ENCODE assay signal across 22 cellular contexts in genomic region chr9:136141716-136142415, GRCh38. TPM values are rescaled to one million over a fixed set of nuclear protein-coding genes. Genes with fewer than 3 reads are reported as not detected.
DNase-seq lines count a peak whose midpoint lies in the region; ATAC-seq, FAIRE-seq and TF ChIP-seq lines count a peak whose summit lies in the region.
"Had no signal": no experiment of that assay in that cellular context is flagged by ENCODE, and none has a peak within 500 bp of the region (broad histone marks: within the 10 kb centered on the region; RNA-seq: fewer than 3 reads in every experiment).

No MANE protein-coding gene starts in this region.

- CTCF ChIA-PET in Panc1 (lab: Charles Lee): interaction anchor here (1.0 kb wide), 1 partner anchor 9 kb away, joined by 6 read pairs; no protein-coding TSS in a partner anchor

- H3K36me3 ChIP-seq in BE2C (no peaks in the 10 kb centered on the region), BLaER1 (no peaks in the 10 kb centered on the region), Panc1 (ENCODE audit: control insufficient read depth, insufficient read depth, low read length) (no peaks in the 10 kb centered on the region), kidney (ENCODE audit: control insufficient read depth in 1 of 2, insufficient read depth in 2 of 2, low read length in 2 of 2) (no peaks in the 10 kb centered on the region)
- H3K36me3 ChIP-seq: SJCRH30 had no signal

- POLR2A ChIA-PET in Panc1 (lab: Charles Lee): no interaction called here

- BruUV-seq in Panc1 (replicated peaks; lab: Mats Ljungman, UMichigan): no TSS peak

- no peaks in the 10 kb centered on the region; the same call in 1 of the 2 replicates for H3K27me3 ChIP-seq in BE2C
- H3K27me3 ChIP-seq in BLaER1: no peaks in the 10 kb centered on the region
- no peaks in the 10 kb centered on the region for H3K27me3 ChIP-seq in Panc1 (ENCODE audit: control insufficient read depth, insufficient read depth, low read length)

- H3K4me3 ChIP-seq in BE2C (ENCODE audit: low read depth, low read length) (no peak overlapping the region), BLaER1 (no peak overlapping the region), Panc1 (ENCODE audit: low read depth in 2 of 2, low read length in 2 of 2) (no peak overlapping the region), kidney (ENCODE audit: low read length in 2 of 2) (no peak overlapping the region)
- H3K4me3 ChIP-seq: SJCRH30 had no signal

- H3K4me2 ChIP-seq in BLaER1: peak overlapping the region; percentile 61

- peak overlapping the region; percentile 1; the same call in 1 of the 2 replicates for H3K9ac ChIP-seq in BLaER1
- no peak overlapping the region for H3K9ac ChIP-seq in kidney (ENCODE audit: low read length in 2 of 2)

- in situ Hi-C loops in Panc1 (cut with HindIII; ENCODE audit: low pct_unique_long_range_greater_than_20kb, low sequenced_read_pairs): no loop called here

- TF ChIP-seq CTCF in BE2C (IDR thresholded peaks at IDR 0.05; ENCODE audit: low read depth, low read length) (no peak), Panc1 (IDR thresholded peaks at IDR 0.05) (no peak), kidney (IDR thresholded peaks at IDR 0.05; ENCODE audit: borderline replicate concordance, extremely low read depth, insufficient read depth) (no peak)

- no peak for FAIRE-seq in kidney (lab: Jason Lieb, UNC)
- FAIRE-seq: GM18507, GM19239, HTR-8/SVneo had no signal

- H4K20me1 ChIP-seq in BLaER1: no peaks in the 10 kb centered on the region

- no peaks in the 10 kb centered on the region for H3K9me3 ChIP-seq in BE2C
- H3K9me3 ChIP-seq in BLaER1: no peaks in the 10 kb centered on the region
- no peaks in the 10 kb centered on the region for H3K9me3 ChIP-seq in Panc1 (ENCODE audit: control insufficient read depth, insufficient read depth, low read depth, low read length)
- H3K9me3 ChIP-seq in kidney (ENCODE audit: control insufficient read depth in 1 of 2, low read length in 2 of 2): no peaks in the 10 kb centered on the region
- H3K9me3 ChIP-seq: SJCRH30 had no signal

- ATAC-seq in Panc1 (peak; percentile 20; the same call in 1 of the 2 replicates), HG02884 (IDR thresholded peaks at IDR 0.05; ENCODE audit: unreplicated experiment) (no peak)

- H3K4me1 ChIP-seq in BE2C: no peaks in the 10 kb centered on the region; the same call in 1 of the 2 replicates
- H3K4me1 ChIP-seq in BLaER1: peaks cover 73% of the 10 kb centered on the region
- H3K4me1 ChIP-seq in Panc1 (ENCODE audit: control insufficient read depth, insufficient read depth, low read length): no peaks in the 10 kb centered on the region
- H3K4me1 ChIP-seq in kidney (ENCODE audit: control insufficient read depth in 1 of 2, insufficient read depth in 1 of 2, low read depth in 1 of 2, low read length in 2 of 2): no peaks in the 10 kb centered on the region

- intact Hi-C loops in Panc1 (cut with micrococcal nuclease; ENCODE audit: unreplicated experiment): no loop called here
- intact Hi-C loops in kidney (cut with DNase I): no loop called here

- 0 out of 2 replicates have a peak overlapping the region, but pooled peaks have one; percentile 18 for H3K27ac ChIP-seq in BLaER1
- no peak overlapping the region for H3K27ac ChIP-seq in Panc1 (ENCODE audit: low read length)
- no peak overlapping the region for H3K27ac ChIP-seq in kidney (ENCODE audit: low read depth in 2 of 2, low read length in 2 of 2)
- H3K27ac ChIP-seq: C4-2B, SJCRH30 had no signal

- peak; percentile 9 for DNase-seq in BE2C
- DNase-seq in Panc1 (ENCODE audit: low read depth, low spot score): no peak
- peak; percentile 74 for DNase-seq in kidney
- DNase-seq in HUDEP-2 (lab: John Stamatoyannopoulos, UW; ENCODE audit: unreplicated experiment in 76 of 76): no peak
- no peak for DNase-seq in NCI-H1105 (lab: John Stamatoyannopoulos, UW)
- DNase-seq: Calu3; CD8-positive, alpha-beta memory T cell; DMS153; GDM1; HCEC 1CT; NCI-H1105 treated with DMSO at 0.1 percent for 48 hours; NCI-H2029 treated with DMSO at 0.1 percent for 48 hours; NCI-H226; NCI-H510A treated with DMSO at 0.1 percent for 48 hours; NCI-H748 treated with DMSO at 0.1 percent for 48 hours; SJCRH30 had no signal

RNA-seq across cellular contexts. Expression of gene TMEM250, which starts 23.2 kb away (rescaled TPM):
- 50.2 TPM for polyA plus RNA-seq in BE2C (2012; ENCODE audit: insufficient read depth, insufficient read length, low read depth)
- total RNA-seq in Panc1 (2021; ENCODE audit: unreplicated experiment): 34.0 TPM
- polyA plus RNA-seq in Panc1 (2012; ENCODE audit: insufficient read length): 41.1 TPM
- 33.1 TPM for total RNA-seq in kidney
- 22.2 TPM for polyA plus RNA-seq in kidney (ENCODE audit: insufficient read depth, low read depth, low replicate concordance)

RNA-seq across cellular contexts. Expression of gene NACC2, which starts 46.8 kb away (rescaled TPM):
- polyA plus RNA-seq in BE2C (2012; ENCODE audit: insufficient read depth, insufficient read length, low read depth): 7.1 TPM
- total RNA-seq in Panc1 (2021; ENCODE audit: unreplicated experiment): 62.0 TPM
- polyA plus RNA-seq in Panc1 (2012; ENCODE audit: insufficient read length): 46.2 TPM
- total RNA-seq in kidney: 30.9 TPM
- polyA plus RNA-seq in kidney (ENCODE audit: insufficient read depth, low read depth, low replicate concordance): 7.1 TPM

Comparison
In these comparisons a context has a peak if more than half of its experiments do, and no peak if none do; other contexts are left out.
1. DNase-seq: peak in BE2C (single experiment) and kidney (single experiment); none in Panc1 (single experiment), HUDEP-2 (0 of 76) and NCI-H1105 (single experiment).